In the genomic region with DNA sequence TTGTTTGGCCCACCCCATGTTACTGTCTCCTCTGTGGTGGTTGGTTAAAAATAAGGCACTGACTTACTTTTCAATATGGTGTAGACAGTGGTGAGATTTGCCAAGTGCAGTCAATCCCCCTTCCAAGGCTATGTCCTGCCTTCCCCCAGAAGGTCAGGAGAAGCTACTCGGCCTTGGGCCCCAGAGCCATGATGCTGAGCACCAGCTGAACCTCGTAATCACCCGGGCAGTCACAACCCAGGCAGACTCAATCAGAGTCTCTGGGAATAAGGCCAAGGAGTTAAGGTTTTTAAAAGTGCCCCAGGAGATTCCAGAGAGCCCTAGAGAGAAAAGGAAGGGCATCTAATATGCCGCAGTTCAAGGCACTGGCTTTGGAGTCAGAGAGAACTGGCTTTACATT, we compare ENCODE assay signal across 26 cellular contexts. TPM values are rescaled to one million over a fixed set of nuclear protein-coding genes. Genes with fewer than 3 reads are reported as not detected.
"Had no signal": no experiment of that assay in that cellular context is flagged by ENCODE, and none has a peak within 500 bp of the region (broad histone marks: within the 10 kb centered on the region; RNA-seq: fewer than 3 reads in every experiment).

No MANE protein-coding gene starts in this region.

- H3K27me3 ChIP-seq: brain microvascular endothelial cell, foreskin keratinocyte had no signal

- H3K27ac ChIP-seq: brain microvascular endothelial cell, esophagus muscularis mucosa, foreskin keratinocyte, gastroesophageal sphincter had no signal

- ATAC-seq: activated CD4-positive, alpha-beta T cell treated with anti-CD3 and anti-CD28 coated beads for 36 hours; activated T-cell treated with anti-CD3 and anti-CD28 coated beads, Interleukin-2, amount 50 U/mL, for 4 hours; activated T-helper 17 cell treated with anti-CD3 and anti-CD28 coated beads, Interleukin-2, amount 50 U/mL, for 72 hours; effector memory CD8-positive, alpha-beta T cell; foreskin keratinocyte; gastroesophageal sphincter had no signal

- H3K36me3 ChIP-seq: brain microvascular endothelial cell, gastroesophageal sphincter had no signal

- H3K4me3 ChIP-seq: esophagus muscularis mucosa, gastroesophageal sphincter had no signal

- H3K4me1 ChIP-seq: esophagus muscularis mucosa, foreskin keratinocyte, gastroesophageal sphincter had no signal

- DNase-seq: activated CD4-positive, alpha-beta memory T cell treated with anti-CD3 and anti-CD28 coated beads for 36 hours; activated CD4-positive, alpha-beta T cell treated with anti-CD3 and anti-CD28 coated beads for 36 hours; activated CD4-positive, alpha-beta T cell treated with anti-CD3 and anti-CD28 coated beads, Interleukin-2, amount 10 ng/mL, durations not matched to agents 24 days and 14 days; activated CD4-positive, CD25-positive, alpha-beta regulatory T cell; activated CD4-positive, CD25-positive, alpha-beta regulatory T cell treated with anti-CD3 and anti-CD28 coated beads, Interleukin-2, amount 50 U/mL, for 72 hours; activated CD8-positive, alpha-beta memory T cell treated with anti-CD3 and anti-CD28 coated beads for 24 hours; activated effector memory CD4-positive, alpha-beta T cell treated with Interleukin-2 at 50 U/mL for 16 hours; activated gamma-delta T cell treated with Interleukin-2 at 50 U/mL for 16 hours; activated naive CD4-positive, alpha-beta T cell treated with anti-CD3 and anti-CD28 coated beads, Interleukin-2, amount 50 U/mL, for 16 hours; activated naive CD4-positive, alpha-beta T cell treated with Interleukin-2 at 50 U/mL for 16 hours; activated T-cell treated with anti-CD3 and anti-CD28 coated beads, Interleukin-2, amount 50 U/mL, for 4 hours; amniotic stem cell; anterior cingulate cortex; brain microvascular endothelial cell; caudate nucleus; cortex of kidney; dermis blood vessel endothelial cell; effector CD4-positive, alpha-beta T cell; effector memory CD8-positive, alpha-beta T cell; erythroblast; foreskin keratinocyte; T-helper 2 cell had no signal

RNA-seq across cellular contexts. Expression of gene MYO18B, which starts 23.8 kb away (rescaled TPM):
- total RNA-seq: bronchial epithelial cell, foreskin keratinocyte had no signal
- polyA plus RNA-seq: foreskin keratinocyte had no signal
